ENCODE assay signal across 1 cellular context in genomic region chr19:44750713-44751112, GRCh38.
TF ChIP-seq lines count a peak whose summit lies in the region.

No MANE protein-coding gene starts in this region.

TF ChIP-seq in endothelial cell of umbilical vein, 7 proteins besides CTCF, POLR2A, EP300 and RAD21:
- TF ChIP-seq MAX (IDR thresholded peaks at IDR 0.05; ENCODE audit: insufficient read depth, insufficient read length) (no peak), JUN (IDR thresholded peaks at IDR 0.05; ENCODE audit: borderline replicate concordance, insufficient read depth, insufficient read length, low read depth) (no peak), POLR2AphosphoS5 (IDR thresholded peaks at IDR 0.05; ENCODE audit: insufficient read depth, low read depth, low read length) (no peak), GATA2 (IDR thresholded peaks at IDR 0.05; ENCODE audit: insufficient read depth, insufficient read length, low read depth, low read length) (no peak), FOS (IDR thresholded peaks at IDR 0.05; ENCODE audit: borderline replicate concordance, insufficient read depth, low read length) (no peak)
